In genomic region chr3:33219175-33219487, GRCh38 we compare ENCODE assay signal across 3 cellular contexts.
TF ChIP-seq lines count a peak whose summit lies in the region.

No MANE protein-coding gene starts in this region.

TF ChIP-seq in SK-N-SH, 30 proteins besides CTCF, POLR2A, EP300 and RAD21 (continued from another document):
- TF ChIP-seq TEAD4 (IDR thresholded peaks at IDR 0.05; ENCODE audit: borderline replicate concordance, insufficient read depth): no peak
- no peak for TF ChIP-seq EZH2phosphoT487 (IDR thresholded peaks at IDR 0.05; ENCODE audit: borderline replicate concordance, low read depth)

TF ChIP-seq in SK-N-SH treated with all-trans-retinoic acid at 6 μM for 48 hours, 23 proteins besides CTCF, POLR2A, EP300 and RAD21:
- TF ChIP-seq OSR1 (CRISPR knock-in tag; IDR thresholded peaks at IDR 0.05) (no peak), SNAI2 (CRISPR knock-in tag; IDR thresholded peaks at IDR 0.05) (no peak), ZFP30 (CRISPR knock-in tag; IDR thresholded peaks at IDR 0.05) (no peak), TSHZ2 (CRISPR knock-in tag; IDR thresholded peaks at IDR 0.05) (no peak), POU6F1 (CRISPR knock-in tag; IDR thresholded peaks at IDR 0.05; ENCODE audit: borderline replicate concordance, low read depth) (no peak), TCF4 (CRISPR knock-in tag; IDR thresholded peaks at IDR 0.05; ENCODE audit: borderline replicate concordance) (no peak), BACH2 (CRISPR knock-in tag; IDR thresholded peaks at IDR 0.05; ENCODE audit: borderline replicate concordance) (no peak), RARB (CRISPR knock-in tag; IDR thresholded peaks at IDR 0.05) (no peak), ESRRG (CRISPR knock-in tag; IDR thresholded peaks at IDR 0.05) (no peak), ZNF565 (CRISPR knock-in tag; conservative IDR thresholded peaks at IDR 0.05; ENCODE audit: low read depth) (no peak), ARNTL (CRISPR knock-in tag; IDR thresholded peaks at IDR 0.05; ENCODE audit: borderline replicate concordance, low read depth) (no peak), CSDC2 (CRISPR knock-in tag; IDR thresholded peaks at IDR 0.05) (no peak)

TF ChIP-seq in endothelial cell of umbilical vein, 7 proteins besides CTCF, POLR2A, EP300 and RAD21:
- no peak for TF ChIP-seq JUN (IDR thresholded peaks at IDR 0.05; ENCODE audit: borderline replicate concordance, insufficient read depth, insufficient read length, low read depth)
- no peak for TF ChIP-seq MYC (IDR thresholded peaks at IDR 0.05; ENCODE audit: low read depth, low read length)
- TF ChIP-seq FOS (IDR thresholded peaks at IDR 0.05; ENCODE audit: borderline replicate concordance, insufficient read depth, low read length): no peak
- no peak for TF ChIP-seq EZH2 (IDR thresholded peaks at IDR 0.05; ENCODE audit: borderline replicate concordance, low read depth, low read length, severe bottlenecking)
- TF ChIP-seq MAX (IDR thresholded peaks at IDR 0.05; ENCODE audit: insufficient read depth, insufficient read length): no peak
